2 cellular contexts compared by ENCODE assay signal in the genomic region with DNA sequence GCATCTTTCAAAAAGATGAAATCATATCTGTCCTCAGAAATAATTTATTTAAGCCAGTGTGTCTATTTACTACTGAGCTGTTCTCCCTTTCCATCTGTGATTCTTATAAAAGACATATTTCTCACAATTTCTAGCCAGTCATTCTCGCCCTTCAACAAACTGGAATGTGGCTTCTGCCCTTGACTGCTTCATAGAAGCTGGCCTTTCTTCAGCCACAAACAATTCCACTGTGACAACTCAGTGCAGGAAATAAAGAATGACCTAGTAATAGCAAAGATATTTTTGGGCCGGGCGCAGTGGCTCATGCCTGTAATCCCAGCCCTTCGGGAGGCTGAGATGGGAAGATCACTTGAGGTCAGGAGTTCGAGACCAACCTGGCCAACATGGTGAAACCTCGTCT.
TF ChIP-seq lines count a peak whose summit lies in the region.

No MANE protein-coding gene starts in this region.

TF ChIP-seq in SK-N-SH, 30 proteins besides CTCF, POLR2A, EP300 and RAD21:
- TF ChIP-seq ELF1 (IDR thresholded peaks at IDR 0.05) (no peak), TAF1 (IDR thresholded peaks at IDR 0.05; ENCODE audit: borderline replicate concordance, low read depth, low read length) (no peak), POLR2AphosphoS5 (IDR thresholded peaks at IDR 0.05; ENCODE audit: low read depth, low read length) (no peak), FOXM1 (IDR thresholded peaks at IDR 0.05; ENCODE audit: low read depth) (no peak), NRF1 (IDR thresholded peaks at IDR 0.05; ENCODE audit: low read depth, low read length) (no peak)
- TF ChIP-seq, protein P1, sequence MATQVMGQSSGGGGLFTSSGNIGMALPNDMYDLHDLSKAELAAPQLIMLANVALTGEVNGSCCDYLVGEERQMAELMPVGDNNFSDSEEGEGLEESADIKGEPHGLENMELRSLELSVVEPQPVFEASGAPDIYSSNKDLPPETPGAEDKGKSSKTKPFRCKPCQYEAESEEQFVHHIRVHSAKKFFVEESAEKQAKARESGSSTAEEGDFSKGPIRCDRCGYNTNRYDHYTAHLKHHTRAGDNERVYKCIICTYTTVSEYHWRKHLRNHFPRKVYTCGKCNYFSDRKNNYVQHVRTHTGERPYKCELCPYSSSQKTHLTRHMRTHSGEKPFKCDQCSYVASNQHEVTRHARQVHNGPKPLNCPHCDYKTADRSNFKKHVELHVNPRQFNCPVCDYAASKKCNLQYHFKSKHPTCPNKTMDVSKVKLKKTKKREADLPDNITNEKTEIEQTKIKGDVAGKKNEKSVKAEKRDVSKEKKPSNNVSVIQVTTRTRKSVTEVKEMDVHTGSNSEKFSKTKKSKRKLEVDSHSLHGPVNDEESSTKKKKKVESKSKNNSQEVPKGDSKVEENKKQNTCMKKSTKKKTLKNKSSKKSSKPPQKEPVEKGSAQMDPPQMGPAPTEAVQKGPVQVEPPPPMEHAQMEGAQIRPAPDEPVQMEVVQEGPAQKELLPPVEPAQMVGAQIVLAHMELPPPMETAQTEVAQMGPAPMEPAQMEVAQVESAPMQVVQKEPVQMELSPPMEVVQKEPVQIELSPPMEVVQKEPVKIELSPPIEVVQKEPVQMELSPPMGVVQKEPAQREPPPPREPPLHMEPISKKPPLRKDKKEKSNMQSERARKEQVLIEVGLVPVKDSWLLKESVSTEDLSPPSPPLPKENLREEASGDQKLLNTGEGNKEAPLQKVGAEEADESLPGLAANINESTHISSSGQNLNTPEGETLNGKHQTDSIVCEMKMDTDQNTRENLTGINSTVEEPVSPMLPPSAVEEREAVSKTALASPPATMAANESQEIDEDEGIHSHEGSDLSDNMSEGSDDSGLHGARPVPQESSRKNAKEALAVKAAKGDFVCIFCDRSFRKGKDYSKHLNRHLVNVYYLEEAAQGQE (IDR thresholded peaks at IDR 0.05; ENCODE audit: low read depth, low read length), result no peak

TF ChIP-seq in SK-N-SH treated with all-trans-retinoic acid at 6 μM for 48 hours, 23 proteins besides CTCF, POLR2A, EP300 and RAD21:
- no peak for TF ChIP-seq ESRRG (CRISPR knock-in tag; IDR thresholded peaks at IDR 0.05)
